Comparison of ENCODE assay signal across 16 cellular contexts in the genomic region with DNA sequence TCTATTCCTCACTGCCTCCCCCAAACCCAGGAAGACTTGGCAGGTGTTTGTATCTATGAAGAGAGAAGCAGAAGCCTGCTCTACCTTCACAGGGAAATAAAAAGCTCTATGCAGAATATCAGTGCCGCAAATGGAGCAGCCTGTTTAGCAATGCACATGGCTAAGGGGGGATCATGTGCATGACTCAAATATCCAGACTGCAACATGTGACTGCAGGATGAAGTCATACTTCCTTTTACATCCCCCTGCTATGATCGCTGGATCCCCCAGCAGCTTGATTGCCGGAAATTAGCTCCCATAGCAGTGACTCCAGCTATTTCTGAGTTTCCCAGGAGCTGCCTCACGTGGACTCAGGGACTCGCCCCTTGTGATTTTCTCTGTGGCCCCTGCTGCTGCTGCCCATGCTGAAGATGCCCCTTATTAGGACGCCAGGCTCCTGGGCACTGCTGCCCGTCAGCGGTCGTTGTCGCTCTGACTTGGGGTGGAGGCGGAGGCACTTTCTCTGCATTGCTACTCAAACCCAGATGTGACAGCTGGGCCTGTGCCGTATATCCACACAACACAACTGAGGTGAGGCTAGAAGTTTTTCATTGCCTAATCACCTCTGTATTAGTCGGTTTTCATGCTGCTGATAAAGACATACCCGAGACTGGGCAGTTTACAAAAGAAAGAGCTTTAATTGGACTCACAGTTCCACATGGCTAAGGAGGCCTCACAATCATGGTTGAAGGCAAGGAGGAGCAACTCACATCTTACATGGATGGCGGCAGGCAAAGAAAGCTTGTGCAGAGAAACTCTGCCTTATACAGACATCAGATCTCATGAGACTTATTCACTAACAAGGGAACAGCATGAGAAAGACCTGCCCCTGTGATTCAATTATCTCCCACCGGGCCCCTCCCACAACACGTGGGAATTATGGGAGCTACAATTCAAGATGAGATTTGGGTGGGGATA.
A peak's percentile ranks its signal among the peaks of the same experiment; 100 is the strongest.
DNase-seq lines count a peak whose midpoint lies in the region; TF ChIP-seq lines count a peak whose summit lies in the region.
"Had no signal": no experiment of that assay in that cellular context is flagged by ENCODE, and none has a peak within 500 bp of the region (broad histone marks: within the 10 kb centered on the region; RNA-seq: fewer than 3 reads in every experiment).

No MANE protein-coding gene starts in this region.

- H3K4me3 Mint-ChIP-seq in type B pancreatic cell, result no peak overlapping the region
- H3K4me3 Mint-ChIP-seq: activated T-cell treated with anti-CD3 and anti-CD28 coated beads, Interleukin-2, amount 50 U/mL, for 4 hours; nephron; stimulated activated naive CD8-positive, alpha-beta T cell treated with anti-CD3 and anti-CD28 coated beads, Interleukin-15, amount 100 ng/mL, for 72 hours had no signal

- no peaks in the 10 kb centered on the region for H3K4me1 ChIP-seq in HEK293 (ENCODE audit: control insufficient read depth, insufficient read depth, low read length)
- H3K4me1 ChIP-seq: right lobe of liver had no signal

- no peak for TF ChIP-seq CTCF in HEK293 (tag by site-specific recombination; IDR thresholded peaks at IDR 0.05)
- TF ChIP-seq CTCF in type B pancreatic cell (conservative IDR thresholded peaks at IDR 0.05), result no peak
- no peak for TF ChIP-seq CTCF in RWPE1 (conservative IDR thresholded peaks at IDR 0.05; ENCODE audit: low read depth)

- no peaks in the 10 kb centered on the region for H3K9me3 ChIP-seq in HEK293 (ENCODE audit: control insufficient read depth, insufficient read depth, low read depth, low read length)
- H3K9me3 ChIP-seq: heart left ventricle, left ventricle myocardium inferior, right lobe of liver had no signal

- H3K27ac Mint-ChIP-seq in type B pancreatic cell, result no peak overlapping the region
- H3K27ac Mint-ChIP-seq: nephron; stimulated activated naive CD8-positive, alpha-beta T cell treated with anti-CD3 and anti-CD28 coated beads, Interleukin-15, amount 100 ng/mL, for 72 hours had no signal

- POLR2A ChIA-PET in HEK293 (lab: Yijun Ruan, JAX), result no interaction called here
- POLR2A ChIA-PET in RWPE1 (lab: Yijun Ruan, JAX; ENCODE audit: low non-redundant PET), result no interaction called here

- peak; percentile 17 for DNase-seq in amniotic epithelial cell (ENCODE audit: low read depth)
- DNase-seq in glomerular visceral epithelial cell (ENCODE audit: extremely low spot score), result peak; percentile 26
- peak; percentile 25 for DNase-seq in stromal cell of bone marrow (ENCODE audit: low read depth)
- DNase-seq in activated CD8-positive, alpha-beta memory T cell treated with anti-CD3 and anti-CD28 coated beads, Interleukin-2, amount 50 U/mL, for 48 hours, result no peak
- DNase-seq in type B pancreatic cell (ENCODE audit: extremely low spot score, unreplicated experiment), result no peak
- DNase-seq in RWPE1 (ENCODE audit: low spot score), result no peak
- DNase-seq: activated CD4-positive, alpha-beta T cell treated with anti-CD3 and anti-CD28 coated beads for 4 hours; activated T-cell treated with anti-CD3 and anti-CD28 coated beads, Interleukin-2, amount 50 U/mL, for 4 hours; heart left ventricle; left ventricle myocardium inferior; MV-4-11; right lobe of liver; stimulated activated naive CD8-positive, alpha-beta T cell treated with anti-CD3 and anti-CD28 coated beads, Interleukin-15, amount 100 ng/mL, for 72 hours; T-helper 1 cell had no signal

- H3K27ac ChIP-seq in HEK293 (ENCODE audit: extremely low read depth, low read depth, low read length) (no peak overlapping the region), RWPE1 (no peak overlapping the region)
- H3K27ac ChIP-seq: heart left ventricle, left ventricle myocardium inferior, right lobe of liver had no signal

- H3K27me3 Mint-ChIP-seq in type B pancreatic cell, result no peaks in the 10 kb centered on the region
- H3K27me3 Mint-ChIP-seq: stimulated activated naive CD8-positive, alpha-beta T cell treated with anti-CD3 and anti-CD28 coated beads, Interleukin-15, amount 100 ng/mL, for 72 hours had no signal

- H3K36me3 Mint-ChIP-seq in type B pancreatic cell, result no peaks in the 10 kb centered on the region

- H3K9me3 Mint-ChIP-seq in type B pancreatic cell, result no peaks in the 10 kb centered on the region
- H3K9me3 Mint-ChIP-seq: activated T-cell treated with anti-CD3 and anti-CD28 coated beads, Interleukin-2, amount 50 U/mL, for 4 hours; stimulated activated naive CD8-positive, alpha-beta T cell treated with anti-CD3 and anti-CD28 coated beads, Interleukin-15, amount 100 ng/mL, for 72 hours had no signal

- H3K4me1 Mint-ChIP-seq in type B pancreatic cell (ENCODE audit: unreplicated experiment), result no peaks in the 10 kb centered on the region
- H3K4me1 Mint-ChIP-seq: nephron had no signal

- H3K4me3 ChIP-seq in HEK293 (ENCODE audit: low read depth, low read length), result no peak overlapping the region
- H3K4me3 ChIP-seq: heart left ventricle, left ventricle myocardium inferior, right lobe of liver had no signal

- H3K36me3 ChIP-seq in HEK293 (ENCODE audit: control insufficient read depth in 2 of 2, insufficient read depth in 1 of 2, low read length in 2 of 2), result no peaks in the 10 kb centered on the region
- H3K36me3 ChIP-seq: heart left ventricle, left ventricle myocardium inferior, right lobe of liver had no signal

- CTCF ChIA-PET in HEK293 (lab: Yijun Ruan, JAX) (interaction anchor here (0.8 kb wide), 1 partner anchor 23 kb away, joined by 3 read pairs; no protein-coding TSS in a partner anchor), RWPE1 (lab: Yijun Ruan, JAX) (interaction anchor here (0.6 to 0.7 kb wide), 2 partner anchors 9 to 676 kb away, joined by 3 to 4 read pairs; no protein-coding TSS in a partner anchor)

TF ChIP-seq in HEK293, 187 proteins besides CTCF, POLR2A, EP300 and RAD21:
- TF ChIP-seq, protein P1, sequence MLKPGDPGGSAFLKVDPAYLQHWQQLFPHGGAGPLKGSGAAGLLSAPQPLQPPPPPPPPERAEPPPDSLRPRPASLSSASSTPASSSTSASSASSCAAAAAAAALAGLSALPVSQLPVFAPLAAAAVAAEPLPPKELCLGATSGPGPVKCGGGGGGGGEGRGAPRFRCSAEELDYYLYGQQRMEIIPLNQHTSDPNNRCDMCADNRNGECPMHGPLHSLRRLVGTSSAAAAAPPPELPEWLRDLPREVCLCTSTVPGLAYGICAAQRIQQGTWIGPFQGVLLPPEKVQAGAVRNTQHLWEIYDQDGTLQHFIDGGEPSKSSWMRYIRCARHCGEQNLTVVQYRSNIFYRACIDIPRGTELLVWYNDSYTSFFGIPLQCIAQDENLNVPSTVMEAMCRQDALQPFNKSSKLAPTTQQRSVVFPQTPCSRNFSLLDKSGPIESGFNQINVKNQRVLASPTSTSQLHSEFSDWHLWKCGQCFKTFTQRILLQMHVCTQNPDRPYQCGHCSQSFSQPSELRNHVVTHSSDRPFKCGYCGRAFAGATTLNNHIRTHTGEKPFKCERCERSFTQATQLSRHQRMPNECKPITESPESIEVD (tag by site-specific recombination; IDR thresholded peaks at IDR 0.05), result no peak
- peak; percentile 78 for TF ChIP-seq SETDB1 (IDR thresholded peaks at IDR 0.05; ENCODE audit: insufficient read length, low read length)

Comparison
In these comparisons a context has a peak if more than half of its experiments do, and no peak if none do; other contexts are left out.
1. DNase-seq: peak in amniotic epithelial cell (single experiment), glomerular visceral epithelial cell (single experiment) and stromal cell of bone marrow (single experiment); none in activated CD8-positive, alpha-beta memory T cell treated with anti-CD3 and anti-CD28 coated beads, Interleukin-2, amount 50 U/mL, for 48 hours (single experiment), type B pancreatic cell (single experiment) and RWPE1 (single experiment).